18 cellular contexts compared by ENCODE assay signal in the genomic region with DNA sequence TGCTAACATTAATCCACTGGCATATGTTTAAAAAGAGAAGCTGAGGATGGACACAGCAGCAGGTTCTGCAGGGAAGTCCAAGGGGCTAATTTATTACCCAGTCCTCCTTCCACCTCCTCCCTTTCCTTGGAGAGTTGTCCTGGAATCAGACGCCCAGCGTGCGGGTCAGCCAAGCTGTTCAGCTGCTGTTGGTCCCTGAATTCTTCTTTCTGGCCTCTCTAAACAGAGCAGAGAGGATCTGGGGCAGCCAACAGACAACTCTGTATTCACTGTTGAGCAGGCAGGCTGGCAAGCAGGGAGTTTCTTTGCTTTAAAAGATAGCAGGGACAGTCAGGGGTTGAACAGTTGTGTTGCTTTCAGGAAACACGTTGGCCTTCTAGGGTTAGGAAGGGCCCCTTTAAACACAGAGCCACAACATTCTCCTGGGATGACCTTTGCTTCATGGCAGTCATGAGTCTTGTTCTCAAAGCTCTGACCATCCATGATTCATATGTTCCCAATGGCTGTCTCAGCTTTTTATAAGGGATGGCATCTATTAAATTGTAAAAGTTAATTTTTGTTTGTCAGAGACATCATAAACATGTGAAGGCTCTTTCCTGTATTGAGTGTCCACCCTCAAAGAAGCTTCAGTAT.
DNase-seq lines count a peak whose midpoint lies in the region; ATAC-seq, FAIRE-seq and TF ChIP-seq lines count a peak whose summit lies in the region.
"Had no signal": no experiment of that assay in that cellular context is flagged by ENCODE, and none has a peak within 500 bp of the region (broad histone marks: within the 10 kb centered on the region; RNA-seq: fewer than 3 reads in every experiment).

No MANE protein-coding gene starts in this region.

- POLR2A ChIA-PET in RWPE1 (lab: Yijun Ruan, JAX; ENCODE audit: low non-redundant PET): no interaction called here

- no peak overlapping the region for H3K4me2 ChIP-seq in astrocyte (ENCODE audit: low read length)

- H3K36me3 Mint-ChIP-seq in astrocyte (ENCODE audit: low read depth, unreplicated experiment): no peaks in the 10 kb centered on the region

- no peak for TF ChIP-seq CTCF in astrocyte (IDR thresholded peaks at IDR 0.05; ENCODE audit: insufficient read depth, low read depth, low read length)
- no peak for TF ChIP-seq CTCF in RWPE1 (conservative IDR thresholded peaks at IDR 0.05; ENCODE audit: low read depth)

- no peak overlapping the region for H3K9ac ChIP-seq in astrocyte (ENCODE audit: low read length)
- H3K9ac ChIP-seq: parathyroid adenoma had no signal

- intact Hi-C loops in left cardiac atrium (cut with DNase I): loop anchor here (5.0 to 10.0 kb wide), 2 partner anchors 225 to 332 kb away; no protein-coding TSS in a partner anchor

- peak; percentile 39 to 43 for ATAC-seq in left cardiac atrium
- ATAC-seq: GM12878 had no signal

- H3K27me3 Mint-ChIP-seq in astrocyte (ENCODE audit: low read depth, unreplicated experiment): peaks cover 1% of the 10 kb centered on the region

- no peaks in the 10 kb centered on the region for H3K9me3 ChIP-seq in astrocyte (ENCODE audit: insufficient read depth, low read depth, low read length)

- no peaks in the 10 kb centered on the region for H3K9me3 Mint-ChIP-seq in astrocyte (ENCODE audit: unreplicated experiment)

- FAIRE-seq in astrocyte (lab: Jason Lieb, UNC): peak; percentile 50
- FAIRE-seq: GM12878 had no signal

- peaks cover 8% of the 10 kb centered on the region for H3K4me1 Mint-ChIP-seq in astrocyte (ENCODE audit: low read depth, unreplicated experiment)

- CTCF ChIA-PET in RWPE1 (lab: Yijun Ruan, JAX): no interaction called here

- H3K4me3 Mint-ChIP-seq in astrocyte (ENCODE audit: unreplicated experiment): no peak overlapping the region

- peaks cover 4% of the 10 kb centered on the region for H3K27me3 ChIP-seq in astrocyte (ENCODE audit: insufficient read depth, low read length)

- H3K36me3 ChIP-seq in astrocyte (ENCODE audit: insufficient read depth, low read length): no peaks in the 10 kb centered on the region

- no peaks in the 10 kb centered on the region for H4K20me1 ChIP-seq in astrocyte (ENCODE audit: insufficient read depth, low read length)

- H3K27ac Mint-ChIP-seq in astrocyte (ENCODE audit: unreplicated experiment): peak overlapping the region; percentile 83

- H2AFZ ChIP-seq in astrocyte (ENCODE audit: low read depth, low read length): no peak overlapping the region
- H2AFZ ChIP-seq: parathyroid adenoma had no signal

- H3K27ac ChIP-seq in astrocyte (ENCODE audit: low read depth, low read length) (no peak overlapping the region), RWPE1 (no peak overlapping the region)
- H3K27ac ChIP-seq: parathyroid adenoma had no signal

- H3K79me2 ChIP-seq in astrocyte (ENCODE audit: insufficient read depth, low read length): no peaks in the 10 kb centered on the region
- H3K79me2 ChIP-seq: parathyroid adenoma had no signal

- peak; percentile 59 for DNase-seq in EH (ENCODE audit: low read depth)
- DNase-seq in astrocyte (ENCODE audit: low read depth): peak; percentile 27
- DNase-seq in left cardiac atrium: peak; percentile 23
- peak; percentile 80 for DNase-seq in renal cortical epithelial cell (ENCODE audit: low read depth)
- DNase-seq in activated naive CD4-positive, alpha-beta T cell treated with Interleukin-2 at 50 U/mL for 16 hours: no peak
- no peak for DNase-seq in activated T-cell treated with anti-CD3 and anti-CD28 coated beads, Interleukin-2, amount 50 U/mL, for 1 hour
- DNase-seq in SHP77 (lab: John Stamatoyannopoulos, UW): no peak
- no peak for DNase-seq in RWPE1 (ENCODE audit: low spot score)
- DNase-seq: activated CD4-positive, CD25-positive, alpha-beta regulatory T cell; activated T-cell treated with anti-CD3 and anti-CD28 coated beads for 4 hours; AML-193; DMS53; effector CD8-positive, alpha-beta T cell; stimulated activated CD4-positive, alpha-beta T cell treated with anti-CD3 and anti-CD28 coated beads, Interleukin-4, amount 100 ng/mL, for 4 hours; stimulated activated naive CD4-positive, alpha-beta T cell had no signal

- no peaks in the 10 kb centered on the region for H3K4me1 ChIP-seq in astrocyte (ENCODE audit: insufficient read depth, low read length)
- H3K4me1 ChIP-seq: parathyroid adenoma had no signal

- H3K4me3 ChIP-seq in astrocyte (ENCODE audit: insufficient read depth, low read depth, low read length): no peak overlapping the region
- H3K4me3 ChIP-seq: GM12878, lung had no signal

Comparison
In these comparisons a context has a peak if more than half of its experiments do, and no peak if none do; other contexts are left out.
1. DNase-seq: peak in EH (single experiment), astrocyte (single experiment), left cardiac atrium (single experiment) and renal cortical epithelial cell (single experiment); none in activated naive CD4-positive, alpha-beta T cell treated with Interleukin-2 at 50 U/mL for 16 hours (single experiment), activated T-cell treated with anti-CD3 and anti-CD28 coated beads, Interleukin-2, amount 50 U/mL, for 1 hour (single experiment), SHP77 (0 of 2) and RWPE1 (single experiment).